ENCODE assay signal across 23 cellular contexts in the genomic region with DNA sequence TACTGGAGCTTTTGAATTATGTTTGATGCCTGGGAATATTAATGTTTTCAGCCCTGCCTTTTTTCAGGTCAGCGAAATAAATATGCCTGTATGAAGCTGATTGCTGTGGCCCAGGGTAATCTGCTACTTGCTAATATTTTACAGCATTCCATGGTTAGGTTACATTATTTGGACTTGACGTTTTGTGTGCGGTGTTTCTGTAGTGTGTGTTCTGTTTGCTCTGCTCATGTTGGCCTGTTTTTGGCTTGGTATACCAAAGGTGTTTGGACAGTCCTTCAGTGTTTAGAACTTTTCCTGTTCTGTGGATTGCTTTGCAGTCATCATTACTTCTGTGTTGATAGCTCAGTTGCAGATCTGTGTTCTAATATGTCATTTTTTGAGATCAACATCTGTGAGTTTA.
"Had no signal": no experiment of that assay in that cellular context is flagged by ENCODE, and none has a peak within 500 bp of the region (broad histone marks: within the 10 kb centered on the region; RNA-seq: fewer than 3 reads in every experiment).

No MANE protein-coding gene starts in this region.

- H3K27me3 ChIP-seq: ascending aorta, esophagus squamous epithelium, heart right ventricle, tibial artery had no signal

- H3K4me3 Mint-ChIP-seq: activated CD4-positive, alpha-beta T cell treated with anti-CD3 and anti-CD28 coated beads, Interleukin-2, amount 10 ng/mL, durations not matched to agents 7 days and 5 days; T-cell had no signal

- H3K27ac Mint-ChIP-seq: activated CD4-positive, alpha-beta T cell treated with anti-CD3 and anti-CD28 coated beads, Interleukin-2, amount 10 ng/mL, durations not matched to agents 7 days and 5 days; T-cell had no signal

- FAIRE-seq: bronchial epithelial cell, endothelial cell of umbilical vein, urothelium cell line had no signal

- H3K27me3 Mint-ChIP-seq: activated CD4-positive, alpha-beta T cell treated with anti-CD3 and anti-CD28 coated beads, Interleukin-2, amount 10 ng/mL, durations not matched to agents 7 days and 5 days; naive thymus-derived CD4-positive, alpha-beta T cell; T-cell had no signal

- H3K4me3 ChIP-seq: ascending aorta, esophagus squamous epithelium, heart right ventricle, tibial artery had no signal

- H3K9me3 ChIP-seq: ascending aorta, esophagus squamous epithelium, heart right ventricle, tibial artery had no signal

- DNase-seq: activated CD4-positive, alpha-beta T cell treated with anti-CD3 and anti-CD28 coated beads, Interleukin-2, amount 10 ng/mL, durations not matched to agents 7 days and 5 days; activated CD8-positive, alpha-beta memory T cell treated with anti-CD3 and anti-CD28 coated beads, Interleukin-2, amount 50 U/mL, for 4 hours; activated gamma-delta T cell; activated T-cell treated with anti-CD3 and anti-CD28 coated beads, Interleukin-2, amount 50 U/mL, for 48 hours; effector CD4-positive, alpha-beta T cell; esophagus squamous epithelium; heart right ventricle; kidney glomerular epithelial cell; mesenchymal stem cell; naive thymus-derived CD4-positive, alpha-beta T cell; posterior cingulate gyrus; retina; stimulated activated CD4-positive, alpha-beta T cell treated with anti-CD3 and anti-CD28 coated beads, Interleukin-12 subunit alpha, Interleukin-12 subunit beta, amount 100 ng/mL, for 4 hours; stimulated activated CD4-positive, alpha-beta T cell treated with anti-CD3 and anti-CD28 coated beads, Interleukin-1b, Interleukin-23, amount 100 ng/mL, for 48 hours; stimulated activated CD8-positive, alpha-beta memory T cell treated with anti-CD3 and anti-CD28 coated beads, Interleukin-4, amount 100 ng/mL, for 48 hours; stimulated activated naive CD4-positive, alpha-beta T cell treated with Interleukin-2 at 50 U/mL for 16 hours; T-cell; tibial artery had no signal

- H3K36me3 ChIP-seq: tibial artery had no signal

- H3K27ac ChIP-seq: ascending aorta, esophagus squamous epithelium, heart right ventricle, tibial artery had no signal

- ATAC-seq: heart right ventricle; naive thymus-derived CD4-positive, alpha-beta T cell; SK-N-SH treated with all-trans-retinoic acid at 6 μM for 48 hours; T-cell had no signal

- H3K9me3 Mint-ChIP-seq: activated CD4-positive, alpha-beta T cell treated with anti-CD3 and anti-CD28 coated beads, Interleukin-2, amount 10 ng/mL, durations not matched to agents 7 days and 5 days; T-cell had no signal
